In the genomic region with DNA sequence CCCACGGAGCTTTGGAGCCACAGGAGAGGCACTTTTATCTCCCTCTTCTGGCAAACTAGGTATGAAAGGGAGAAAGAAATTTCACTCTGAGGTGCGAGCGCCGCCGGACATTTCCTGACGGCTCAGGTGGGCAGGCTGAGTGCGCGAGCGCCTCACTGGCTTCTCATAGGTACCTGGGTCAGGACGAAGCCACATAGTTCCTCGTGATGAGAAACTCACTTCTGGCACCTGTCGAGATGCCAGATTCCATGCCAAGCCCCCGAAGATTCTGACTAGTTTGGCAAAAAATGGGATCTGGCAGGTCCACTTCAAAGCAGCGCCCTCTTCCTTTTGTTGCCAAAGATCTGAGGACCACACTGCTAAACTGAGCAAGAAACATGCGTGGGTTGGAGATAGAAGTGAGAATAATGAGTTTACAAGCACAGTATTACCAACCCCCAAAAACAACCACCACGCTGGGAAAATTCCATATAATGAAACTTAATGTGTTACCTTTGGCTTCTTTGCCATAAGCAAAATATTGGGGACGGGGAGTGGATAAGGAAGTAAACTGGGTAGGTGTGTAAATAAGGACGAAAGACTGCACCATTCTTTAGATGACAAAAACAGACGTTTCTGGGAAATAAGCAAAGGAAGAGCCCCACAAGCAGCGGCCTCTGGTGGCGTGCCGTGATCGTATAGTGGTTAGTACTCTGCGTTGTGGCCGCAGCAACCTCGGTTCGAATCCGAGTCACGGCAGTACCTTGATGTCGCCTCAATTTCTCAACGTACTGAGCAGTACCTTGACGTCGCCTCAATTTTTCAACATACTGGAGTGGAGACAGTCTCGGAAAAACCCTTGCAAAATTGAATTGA, we compare ENCODE assay signal across 8 cellular contexts.
DNase-seq lines count a peak whose midpoint lies in the region; ATAC-seq lines count a peak whose summit lies in the region.

No MANE protein-coding gene starts in this region.

- H3K27ac ChIP-seq in effector memory CD4-positive, alpha-beta T cell (ENCODE audit: insufficient read depth, low read length, poor library complexity, severe bottlenecking) = no peak overlapping the region

- peak overlapping the region; percentile 75 for H3K27ac Mint-ChIP-seq in activated CD8-positive, alpha-beta T cell treated with anti-CD3 and anti-CD28 coated beads, Interleukin-2, amount 10 ng/mL, durations not matched to agents 7 days and 5 days

- no peaks in the 10 kb centered on the region for H3K27me3 Mint-ChIP-seq in activated CD8-positive, alpha-beta T cell treated with anti-CD3 and anti-CD28 coated beads, Interleukin-2, amount 10 ng/mL, durations not matched to agents 7 days and 5 days (ENCODE audit: low read depth)

- peak overlapping the region; percentile 37 for H3K4me3 ChIP-seq in effector memory CD4-positive, alpha-beta T cell (ENCODE audit: insufficient read depth, low read depth, low read length, poor library complexity, severe bottlenecking)
- peak overlapping the region; percentile 38 for H3K4me3 ChIP-seq in mononuclear cell (ENCODE audit: low read length)

- ATAC-seq in HG02642 (IDR thresholded peaks at IDR 0.05; ENCODE audit: poor library complexity, unreplicated experiment) = peak; percentile 62
- peak; percentile 79 for ATAC-seq in activated CD8-positive, alpha-beta T cell treated with anti-CD3 and anti-CD28 coated beads, Interleukin-2, amount 10 ng/mL, durations not matched to agents 7 days and 5 days

- peaks cover 53% of the 10 kb centered on the region for H3K4me1 Mint-ChIP-seq in activated CD8-positive, alpha-beta T cell treated with anti-CD3 and anti-CD28 coated beads, Interleukin-2, amount 10 ng/mL, durations not matched to agents 7 days and 5 days (ENCODE audit: low read depth)

- DNase-seq in GM03348 (ENCODE audit: low spot score) = peak; percentile 41
- peak; percentile 65 for DNase-seq in NCI-H510A treated with DMSO at 0.1 percent for 48 hours (lab: John Stamatoyannopoulos, UW)
- DNase-seq in activated CD8-positive, alpha-beta T cell treated with anti-CD3 and anti-CD28 coated beads, Interleukin-2, amount 10 ng/mL, durations not matched to agents 7 days and 5 days = peak; percentile 87
- peak; percentile 68 to 78 (median 77) for DNase-seq in effector memory CD4-positive, alpha-beta T cell
- DNase-seq in stimulated activated CD8-positive, alpha-beta memory T cell treated with anti-CD3 and anti-CD28 coated beads, Interleukin-4, amount 100 ng/mL, for 24 hours (ENCODE audit: low read depth) = peak; percentile 73
- DNase-seq in cortex of kidney (lab: John Stamatoyannopoulos, UW) = no peak

- peaks cover 5% of the 10 kb centered on the region for H3K4me1 ChIP-seq in effector memory CD4-positive, alpha-beta T cell (ENCODE audit: control insufficient read depth, insufficient read depth, low read length, poor library complexity, severe bottlenecking)
- peaks cover 21% of the 10 kb centered on the region for H3K4me1 ChIP-seq in mononuclear cell (ENCODE audit: insufficient read depth, low read length)

- CTCF ChIA-PET in activated CD8-positive, alpha-beta T cell treated with anti-CD3 and anti-CD28 coated beads, Interleukin-2, amount 10 ng/mL, durations not matched to agents 7 days and 5 days (lab: Charles Lee) = interaction anchor here (0.7 to 3.5 kb wide), 4 partner anchors 12 to 638 kb away, joined by 3 to 31 read pairs (median 17); a partner anchor contains a TSS

- H3K9me3 Mint-ChIP-seq in activated CD8-positive, alpha-beta T cell treated with anti-CD3 and anti-CD28 coated beads, Interleukin-2, amount 10 ng/mL, durations not matched to agents 7 days and 5 days (ENCODE audit: insufficient read depth) = no peaks in the 10 kb centered on the region

- H3K4me3 Mint-ChIP-seq in activated CD8-positive, alpha-beta T cell treated with anti-CD3 and anti-CD28 coated beads, Interleukin-2, amount 10 ng/mL, durations not matched to agents 7 days and 5 days = peak overlapping the region; percentile 80

- no peaks in the 10 kb centered on the region for H3K9me3 ChIP-seq in effector memory CD4-positive, alpha-beta T cell (ENCODE audit: control insufficient read depth, low read length)
- H3K9me3 ChIP-seq in mononuclear cell (ENCODE audit: low read depth, low read length) = no peaks in the 10 kb centered on the region

- H3K27me3 ChIP-seq in effector memory CD4-positive, alpha-beta T cell (replicated peaks; ENCODE audit: control insufficient read depth, insufficient read depth, low read length, poor library complexity, severe bottlenecking) = no peaks in the 10 kb centered on the region
- no peaks in the 10 kb centered on the region for H3K27me3 ChIP-seq in mononuclear cell (ENCODE audit: insufficient read depth, low read length)

- H3K36me3 ChIP-seq in effector memory CD4-positive, alpha-beta T cell (ENCODE audit: control insufficient read depth, insufficient read depth, low read length) = no peaks in the 10 kb centered on the region

- H3K36me3 Mint-ChIP-seq in activated CD8-positive, alpha-beta T cell treated with anti-CD3 and anti-CD28 coated beads, Interleukin-2, amount 10 ng/mL, durations not matched to agents 7 days and 5 days (ENCODE audit: low read depth) = peaks cover 3% of the 10 kb centered on the region

- POLR2A ChIA-PET in activated CD8-positive, alpha-beta T cell treated with anti-CD3 and anti-CD28 coated beads, Interleukin-2, amount 10 ng/mL, durations not matched to agents 7 days and 5 days (lab: Charles Lee) = interaction anchor here (0.6 to 16.1 kb wide), 7 partner anchors 12 to 906 kb away, joined by 3 to 1009 read pairs (median 8); a partner anchor contains a TSS
